17 cellular contexts compared by ENCODE assay signal in the genomic region with DNA sequence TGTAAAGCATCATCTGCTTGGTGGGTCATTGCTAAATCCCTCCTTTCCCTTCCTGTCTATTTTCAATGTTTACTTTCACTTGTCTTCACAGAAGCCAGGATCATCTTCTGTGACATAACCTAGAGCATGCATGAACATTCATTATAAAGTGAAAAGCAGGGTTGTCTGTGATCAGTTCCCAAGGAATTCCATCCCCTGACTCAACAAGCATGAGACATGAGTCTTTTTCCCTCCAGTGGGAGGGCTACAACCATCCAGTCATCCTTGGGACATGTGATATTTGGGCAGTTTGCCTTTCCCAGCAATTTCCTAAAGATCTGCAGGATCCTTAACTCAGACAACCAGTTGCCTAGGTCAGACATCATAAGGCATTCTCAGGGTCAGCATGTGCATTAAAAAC.
A peak's percentile ranks its signal among the peaks of the same experiment; 100 is the strongest.
DNase-seq lines count a peak whose midpoint lies in the region; ATAC-seq, FAIRE-seq and TF ChIP-seq lines count a peak whose summit lies in the region.
"Had no signal": no experiment of that assay in that cellular context is flagged by ENCODE, and none has a peak within 500 bp of the region (broad histone marks: within the 10 kb centered on the region; RNA-seq: fewer than 3 reads in every experiment).

No MANE protein-coding gene starts in this region.

- H3K27me3 Mint-ChIP-seq in CD8-positive, alpha-beta memory T cell, result no peaks in the 10 kb centered on the region
- H3K27me3 Mint-ChIP-seq: activated T-cell treated with anti-CD3 and anti-CD28 coated beads, Interleukin-2, amount 50 U/mL, for 24 hours; B cell had no signal

- peaks cover 15% of the 10 kb centered on the region for H3K4me1 ChIP-seq in mammary epithelial cell (ENCODE audit: insufficient read depth, low read length)
- no peaks in the 10 kb centered on the region for H3K4me1 ChIP-seq in CD8-positive, alpha-beta memory T cell (ENCODE audit: insufficient read depth, low read length)

- dilution Hi-C loops in mammary epithelial cell (cut with HindIII; ENCODE audit: low sequenced_read_pairs), result no loop called here

- DNase-seq in AG08395 (ENCODE audit: low spot score) (peak; percentile 90), HTR-8/SVneo (ENCODE audit: insufficient read length, low spot score) (peak; percentile 22), mammary epithelial cell (peak; percentile 78), kidney epithelial cell (ENCODE audit: low read depth) (peak; percentile 84)
- no peak for DNase-seq in CD8-positive, alpha-beta memory T cell
- DNase-seq: activated CD4-positive, alpha-beta T cell treated with anti-CD3 and anti-CD28 coated beads for 48 hours; activated T-cell treated with anti-CD3 and anti-CD28 coated beads, Interleukin-2, amount 50 U/mL, for 24 hours; cortex of kidney; DND-41; NCI-H1092 treated with DMSO at 0.1 percent for 48 hours; NCI-H345; OCI-M1; ovary had no signal

- no peak overlapping the region for H3K27ac Mint-ChIP-seq in CD8-positive, alpha-beta memory T cell
- H3K27ac Mint-ChIP-seq: activated T-cell treated with anti-CD3 and anti-CD28 coated beads, Interleukin-2, amount 50 U/mL, for 24 hours; B cell had no signal

- H3K9me3 ChIP-seq in mammary epithelial cell (replicated peaks; ENCODE audit: insufficient read depth, low read length), result no peaks in the 10 kb centered on the region
- H3K9me3 ChIP-seq in CD8-positive, alpha-beta memory T cell (ENCODE audit: low read length), result no peaks in the 10 kb centered on the region
- H3K9me3 ChIP-seq: ovary had no signal

- no peak overlapping the region for H3K9ac ChIP-seq in mammary epithelial cell (ENCODE audit: insufficient read depth, low read length)

- H3K27me3 ChIP-seq in mammary epithelial cell (ENCODE audit: insufficient read depth, low read length) (no peaks in the 10 kb centered on the region), kidney epithelial cell (ENCODE audit: control insufficient read depth, insufficient read depth, low read length) (no peaks in the 10 kb centered on the region)
- no peaks in the 10 kb centered on the region for H3K27me3 ChIP-seq in CD8-positive, alpha-beta memory T cell (ENCODE audit: insufficient read depth, low read length, poor library complexity, severe bottlenecking)
- H3K27me3 ChIP-seq: ovary had no signal

- no peak for FAIRE-seq in HTR-8/SVneo (lab: Jason Lieb, UNC)

- H4K20me1 ChIP-seq in mammary epithelial cell (ENCODE audit: insufficient read depth, low read length), result no peaks in the 10 kb centered on the region

- H3K4me3 Mint-ChIP-seq in CD8-positive, alpha-beta memory T cell, result no peak overlapping the region
- H3K4me3 Mint-ChIP-seq: activated T-cell treated with anti-CD3 and anti-CD28 coated beads, Interleukin-2, amount 50 U/mL, for 24 hours; B cell had no signal

- peak overlapping the region; percentile 11 for H2AFZ ChIP-seq in mammary epithelial cell (ENCODE audit: low read depth, low read length)

- H3K36me3 Mint-ChIP-seq in CD8-positive, alpha-beta memory T cell, result peaks cover 0 to 2% (median 0%) of the 10 kb centered on the region in 3 donors

- BruUV-seq in mammary epithelial cell (replicated peaks; lab: Mats Ljungman, UMichigan), result no TSS peak

- no peak overlapping the region for H3K4me3 ChIP-seq in mammary epithelial cell (replicated peaks in 1 of 3; ENCODE audit: insufficient read depth in 1 of 3, low read depth in 2 of 3, low read length in 3 of 3)
- H3K4me3 ChIP-seq in kidney epithelial cell (ENCODE audit: low read depth, low read length), result no peak overlapping the region
- no peak overlapping the region for H3K4me3 ChIP-seq in CD8-positive, alpha-beta memory T cell (ENCODE audit: low read length)
- H3K4me3 ChIP-seq: ovary had no signal

- peaks cover 8 to 18% (median 17%) of the 10 kb centered on the region in 5 donors for H3K9me3 Mint-ChIP-seq in CD8-positive, alpha-beta memory T cell

- no peaks in the 10 kb centered on the region for H3K36me3 ChIP-seq in mammary epithelial cell (ENCODE audit: insufficient read depth, low read length)
- no peaks in the 10 kb centered on the region for H3K36me3 ChIP-seq in kidney epithelial cell (ENCODE audit: control insufficient read depth, insufficient read depth, low read length)
- no peaks in the 10 kb centered on the region for H3K36me3 ChIP-seq in CD8-positive, alpha-beta memory T cell (ENCODE audit: insufficient read depth, low read length)
- H3K36me3 ChIP-seq: ovary had no signal

- H3K4me2 ChIP-seq in mammary epithelial cell (ENCODE audit: insufficient read depth, low read depth, low read length), result peak overlapping the region; percentile 2

- intact Hi-C loops in mammary epithelial cell (cut with micrococcal nuclease), result no loop called here

- H3K27ac ChIP-seq in mammary epithelial cell (ENCODE audit: insufficient read depth, low read depth, low read length), result peak overlapping the region; percentile 41
- H3K27ac ChIP-seq in CD8-positive, alpha-beta memory T cell (ENCODE audit: low read depth, low read length), result no peak overlapping the region
- H3K27ac ChIP-seq: ovary had no signal

- POLR2A ChIA-PET in CD8-positive, alpha-beta memory T cell (lab: Charles Lee), result no interaction called here

- in situ Hi-C loops in mammary epithelial cell (cut with MboI; ENCODE audit: low sequenced_read_pairs in 2 of 2), result no loop called here

- CTCF ChIA-PET in mammary epithelial cell (lab: Charles Lee; ENCODE audit: low non-redundant PET), result no interaction called here
- CTCF ChIA-PET in CD8-positive, alpha-beta memory T cell (lab: Charles Lee), result no interaction called here

- TF ChIP-seq CTCF in mammary epithelial cell (conservative IDR thresholded peaks at IDR 0.05 in 1 of 2, IDR thresholded peaks at IDR 0.05 in 1 of 2; ENCODE audit: extremely low read depth in 1 of 2, insufficient read depth in 1 of 2, low read depth in 1 of 2, low read length in 2 of 2), result no peak
- TF ChIP-seq CTCF in kidney epithelial cell (IDR thresholded peaks at IDR 0.05; ENCODE audit: insufficient read depth, low read length, poor library complexity, severe bottlenecking), result no peak

- H3K79me2 ChIP-seq in mammary epithelial cell (ENCODE audit: insufficient read depth, low read length), result no peaks in the 10 kb centered on the region

- H3K4me1 Mint-ChIP-seq in CD8-positive, alpha-beta memory T cell, result no peaks in the 10 kb centered on the region
- H3K4me1 Mint-ChIP-seq: B cell had no signal

- no peak for ATAC-seq in HG02642 (IDR thresholded peaks at IDR 0.05; ENCODE audit: poor library complexity, unreplicated experiment)
- ATAC-seq in HG02885 (IDR thresholded peaks at IDR 0.05; ENCODE audit: poor library complexity, unreplicated experiment), result no peak
- ATAC-seq in HG03045 (IDR thresholded peaks at IDR 0.05; ENCODE audit: unreplicated experiment), result no peak

Comparison
In these comparisons a context has a peak if more than half of its experiments do, and no peak if none do; other contexts are left out.
1. DNase-seq: peak in AG08395 (single experiment), HTR-8/SVneo (single experiment), mammary epithelial cell (single experiment) and kidney epithelial cell (single experiment); none in CD8-positive, alpha-beta memory T cell (0 of 5).